In genomic region chr9:16344343-16344742, GRCh38 we compare ENCODE assay signal across 16 cellular contexts.
DNase-seq lines count a peak whose midpoint lies in the region; ATAC-seq and TF ChIP-seq lines count a peak whose summit lies in the region.
"Had no signal": no experiment of that assay in that cellular context is flagged by ENCODE, and none has a peak within 500 bp of the region (broad histone marks: within the 10 kb centered on the region; RNA-seq: fewer than 3 reads in every experiment).

No MANE protein-coding gene starts in this region.

- POLR2A ChIA-PET in SK-N-SH (lab: Yijun Ruan, JAX): no interaction called here

- 9% methylated on average over 6 of the region's 6 CpGs for WGBS in SK-N-SH (ENCODE audit: low lambda C conversion rate)
- 68 to 76% (median 72%) methylated on average over 6 of the region's 6 CpGs for WGBS in psoas muscle, 3 donors

- peak; percentile 67 for DNase-seq in Caki2 (ENCODE audit: low read depth)
- DNase-seq in SK-N-SH: no peak
- DNase-seq in glomerular visceral epithelial cell (ENCODE audit: extremely low spot score): peak; percentile 84
- no peak for DNase-seq in psoas muscle
- DNase-seq in GM10266 (ENCODE audit: extremely low spot score): no peak
- no peak for DNase-seq in cerebellar nuclear complex (lab: John Stamatoyannopoulos, UW)
- DNase-seq in stimulated activated CD4-positive, alpha-beta T cell treated with anti-CD3 and anti-CD28 coated beads, Interleukin-1b, Interleukin-23, amount 100 ng/mL, for 48 hours: no peak
- DNase-seq: activated CD4-positive, alpha-beta T cell treated with anti-CD3 and anti-CD28 coated beads, Interleukin-2, amount 50 U/mL, for 48 hours; DMS79; heart left ventricle; NCI-H187; posterior cingulate gyrus; SHP77 treated with DMSO at 0.1 percent for 48 hours; stimulated activated CD8-positive, alpha-beta memory T cell treated with anti-CD3 and anti-CD28 coated beads, Interleukin-4, amount 100 ng/mL, for 48 hours had no signal

- no peaks in the 10 kb centered on the region for H4K20me1 ChIP-seq in SK-N-SH (ENCODE audit: insufficient read depth)

- no peaks in the 10 kb centered on the region for H3F3A ChIP-seq in SK-N-SH (replicated peaks; ENCODE audit: insufficient read depth)

- peak overlapping the region; percentile 71 for H2AFZ ChIP-seq in SK-N-SH (ENCODE audit: low read depth)

- intact Hi-C loops in psoas muscle (cut with DNase I): no loop called here

- H3K9me3 ChIP-seq in SK-N-SH: no peaks in the 10 kb centered on the region
- no peaks in the 10 kb centered on the region for H3K9me3 ChIP-seq in psoas muscle
- H3K9me3 ChIP-seq: adrenal gland, heart left ventricle had no signal

- no peaks in the 10 kb centered on the region for H3K9me2 ChIP-seq in SK-N-SH

- no peak for TF ChIP-seq RAD21 in SK-N-SH (IDR thresholded peaks at IDR 0.05; ENCODE audit: low read length)

- peak in 1 of 2 experiments; percentile 77; a peak in 2 of 4 replicates for TF ChIP-seq EP300 in SK-N-SH (IDR thresholded peaks at IDR 0.05; ENCODE audit: borderline replicate concordance in 1 of 2, low read depth in 1 of 2, low read length in 1 of 2)

- ATAC-seq in psoas muscle (peak in 3 of 4 donors; percentile 41 to 70 (median 53)), HG03139 (IDR thresholded peaks at IDR 0.05; ENCODE audit: unreplicated experiment) (no peak)

- H3K36me3 ChIP-seq in SK-N-SH (replicated peaks in 1 of 2; ENCODE audit: control insufficient read depth in 1 of 2, insufficient read depth in 2 of 2, low read length in 1 of 2) (no peaks in the 10 kb centered on the region), psoas muscle (ENCODE audit: insufficient read depth in 1 of 2, low read depth in 1 of 2) (no peaks in the 10 kb centered on the region)
- H3K36me3 ChIP-seq: adrenal gland, heart left ventricle had no signal

- peak overlapping the region; percentile 42; the same call in 1 of the 2 replicates for H3K4me2 ChIP-seq in SK-N-SH

- CTCF ChIA-PET in SK-N-SH (lab: Yijun Ruan, JAX): no interaction called here

- H3K4me3 ChIP-seq in SK-N-SH (ENCODE audit: low read depth in 2 of 2, low read length in 1 of 2) (no peak overlapping the region), psoas muscle (no peak overlapping the region)
- H3K4me3 ChIP-seq: adrenal gland, heart left ventricle had no signal

- in situ Hi-C loops in Caki2 (cut with HindIII; ENCODE audit: low pct_unique_long_range_greater_than_20kb, low sequenced_read_pairs): loop anchor here (25.0 kb wide), 1 partner anchor 107 kb away; no protein-coding TSS in a partner anchor

- no peaks in the 10 kb centered on the region for H3K79me2 ChIP-seq in SK-N-SH (ENCODE audit: insufficient read depth)

- TF ChIP-seq CTCF in SK-N-SH (IDR thresholded peaks at IDR 0.05): no peak
- no peak for TF ChIP-seq CTCF in psoas muscle (IDR thresholded peaks at IDR 0.05)
- no peak for TF ChIP-seq CTCF in GM10266 (IDR thresholded peaks at IDR 0.05; ENCODE audit: control insufficient read depth, insufficient read depth, low read depth, missing control alignments)

- H3K27ac ChIP-seq in SK-N-SH (ENCODE audit: low read depth in 2 of 2, low read length in 1 of 2): peak overlapping the region in 1 of 2 experiments; percentile 93; a peak in 2 of 4 replicates
- peak overlapping the region; percentile 4 for H3K27ac ChIP-seq in psoas muscle
- H3K27ac ChIP-seq: adrenal gland had no signal

- peak overlapping the region; percentile 57; the same call in 1 of the 2 replicates for H3K9ac ChIP-seq in SK-N-SH

- H3K4me1 ChIP-seq in SK-N-SH (ENCODE audit: control insufficient read depth in 1 of 2, insufficient read depth in 2 of 2, low read depth in 1 of 2, low read length in 1 of 2) (peaks cover 0 to 18% of the 10 kb centered on the region in 2 experiments; a peak in 2 of 4 replicates), psoas muscle (no peaks in the 10 kb centered on the region)
- H3K4me1 ChIP-seq: adrenal gland had no signal

- H3K27me3 ChIP-seq in SK-N-SH (ENCODE audit: insufficient read depth) (no peaks in the 10 kb centered on the region), psoas muscle (ENCODE audit: insufficient read depth in 3 of 3, low read length in 2 of 3) (no peaks in the 10 kb centered on the region)
- H3K27me3 ChIP-seq: adrenal gland, heart left ventricle had no signal

TF ChIP-seq in SK-N-SH, 30 proteins besides CTCF, POLR2A, EP300 and RAD21:
- TF ChIP-seq, protein P1, sequence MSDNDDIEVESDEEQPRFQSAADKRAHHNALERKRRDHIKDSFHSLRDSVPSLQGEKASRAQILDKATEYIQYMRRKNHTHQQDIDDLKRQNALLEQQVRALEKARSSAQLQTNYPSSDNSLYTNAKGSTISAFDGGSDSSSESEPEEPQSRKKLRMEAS (IDR thresholded peaks at IDR 0.05; ENCODE audit: low read depth): peak; percentile 50; the same call in 1 of the 2 replicates
- TF ChIP-seq FOSL2 (IDR thresholded peaks at IDR 0.05; ENCODE audit: borderline replicate concordance, low read depth) (peak; percentile 76), RFX5 (IDR thresholded peaks at IDR 0.05; ENCODE audit: low read length) (no peak), ELF1 (IDR thresholded peaks at IDR 0.05) (no peak), TAF1 (IDR thresholded peaks at IDR 0.05; ENCODE audit: borderline replicate concordance, low read depth, low read length) (0 out of 2 replicates have a peak, but pooled peaks have one; percentile 22), JUND (IDR thresholded peaks at IDR 0.05) (peak; percentile 76), GATA2 (CRISPR knock-in tag; IDR thresholded peaks at IDR 0.05) (no peak), RCOR1 (IDR thresholded peaks at IDR 0.05; ENCODE audit: low read length) (no peak), TCF12 (IDR thresholded peaks at IDR 0.05) (peak; percentile 80), TEAD4 (IDR thresholded peaks at IDR 0.05; ENCODE audit: borderline replicate concordance, insufficient read depth) (0 out of 2 replicates have a peak, but pooled peaks have one; percentile 31), RXRA (IDR thresholded peaks at IDR 0.05; ENCODE audit: borderline replicate concordance, low read depth) (0 out of 2 replicates have a peak, but pooled peaks have one; percentile 44), PBX3 (IDR thresholded peaks at IDR 0.05) (0 out of 2 replicates have a peak, but pooled peaks have one; percentile 3), POLR2AphosphoS5 (IDR thresholded peaks at IDR 0.05; ENCODE audit: low read depth, low read length) (peak; percentile 53; the same call in 1 of the 2 replicates), NFIC (IDR thresholded peaks at IDR 0.05; ENCODE audit: borderline replicate concordance) (peak; percentile 52; the same call in 1 of the 2 replicates)
- TF ChIP-seq, protein P2, sequence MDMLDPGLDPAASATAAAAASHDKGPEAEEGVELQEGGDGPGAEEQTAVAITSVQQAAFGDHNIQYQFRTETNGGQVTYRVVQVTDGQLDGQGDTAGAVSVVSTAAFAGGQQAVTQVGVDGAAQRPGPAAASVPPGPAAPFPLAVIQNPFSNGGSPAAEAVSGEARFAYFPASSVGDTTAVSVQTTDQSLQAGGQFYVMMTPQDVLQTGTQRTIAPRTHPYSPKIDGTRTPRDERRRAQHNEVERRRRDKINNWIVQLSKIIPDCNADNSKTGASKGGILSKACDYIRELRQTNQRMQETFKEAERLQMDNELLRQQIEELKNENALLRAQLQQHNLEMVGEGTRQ (IDR thresholded peaks at IDR 0.05; ENCODE audit: borderline replicate concordance, low read depth, low read length): no peak

Comparison
In these comparisons a context has a peak if more than half of its experiments do, and no peak if none do; other contexts are left out.
1. DNase-seq: peak in Caki2 (single experiment) and glomerular visceral epithelial cell (single experiment); none in SK-N-SH (single experiment), psoas muscle (0 of 2), GM10266 (single experiment), cerebellar nuclear complex (0 of 2) and stimulated activated CD4-positive, alpha-beta T cell treated with anti-CD3 and anti-CD28 coated beads, Interleukin-1b, Interleukin-23, amount 100 ng/mL, for 48 hours (single experiment).